In the genomic region with DNA sequence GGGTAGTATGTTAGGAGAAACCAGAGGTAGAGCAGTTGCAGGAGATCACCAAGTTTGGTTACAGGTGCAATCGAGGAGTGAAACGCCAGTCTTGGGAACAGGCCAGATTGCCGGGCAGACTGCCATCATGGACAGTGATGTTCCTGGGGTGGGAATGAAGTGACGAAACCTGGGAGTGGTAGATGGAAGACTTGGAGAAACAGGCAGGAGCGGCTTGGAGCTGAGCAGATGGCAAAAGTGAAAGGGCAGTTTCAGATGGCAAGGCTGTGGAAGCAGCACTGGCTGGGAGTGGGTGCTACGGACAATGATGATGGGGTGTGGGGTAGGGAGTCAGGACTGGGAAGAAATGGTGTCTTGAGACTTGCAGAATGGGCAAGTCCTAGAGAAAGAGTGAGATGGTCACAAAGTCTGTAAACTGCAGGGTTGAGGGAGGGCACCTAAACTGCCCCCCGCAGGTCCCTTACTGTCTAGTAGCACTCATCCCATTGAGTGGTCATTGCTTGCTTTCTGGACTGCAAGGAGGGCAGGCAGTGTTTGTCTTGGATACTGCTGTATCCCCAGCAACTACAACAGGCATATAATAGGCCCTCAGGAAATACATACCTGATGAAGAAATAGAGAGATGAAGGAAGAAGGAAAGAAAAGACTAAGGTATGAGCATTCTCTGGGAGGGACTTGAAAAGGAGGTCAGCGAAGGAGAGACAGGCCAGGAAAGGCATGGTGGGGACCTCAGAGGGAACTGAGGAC, we compare ENCODE assay signal across 1 cellular context.
TF ChIP-seq lines count a peak whose summit lies in the region.

No MANE protein-coding gene starts in this region.

TF ChIP-seq in K562, 482 proteins besides CTCF, POLR2A, EP300 and RAD21:
- TF ChIP-seq, protein P1, sequence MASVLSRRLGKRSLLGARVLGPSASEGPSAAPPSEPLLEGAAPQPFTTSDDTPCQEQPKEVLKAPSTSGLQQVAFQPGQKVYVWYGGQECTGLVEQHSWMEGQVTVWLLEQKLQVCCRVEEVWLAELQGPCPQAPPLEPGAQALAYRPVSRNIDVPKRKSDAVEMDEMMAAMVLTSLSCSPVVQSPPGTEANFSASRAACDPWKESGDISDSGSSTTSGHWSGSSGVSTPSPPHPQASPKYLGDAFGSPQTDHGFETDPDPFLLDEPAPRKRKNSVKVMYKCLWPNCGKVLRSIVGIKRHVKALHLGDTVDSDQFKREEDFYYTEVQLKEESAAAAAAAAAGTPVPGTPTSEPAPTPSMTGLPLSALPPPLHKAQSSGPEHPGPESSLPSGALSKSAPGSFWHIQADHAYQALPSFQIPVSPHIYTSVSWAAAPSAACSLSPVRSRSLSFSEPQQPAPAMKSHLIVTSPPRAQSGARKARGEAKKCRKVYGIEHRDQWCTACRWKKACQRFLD (CRISPR knock-in tag; IDR thresholded peaks at IDR 0.05), result no peak
- TF ChIP-seq, protein P2, sequence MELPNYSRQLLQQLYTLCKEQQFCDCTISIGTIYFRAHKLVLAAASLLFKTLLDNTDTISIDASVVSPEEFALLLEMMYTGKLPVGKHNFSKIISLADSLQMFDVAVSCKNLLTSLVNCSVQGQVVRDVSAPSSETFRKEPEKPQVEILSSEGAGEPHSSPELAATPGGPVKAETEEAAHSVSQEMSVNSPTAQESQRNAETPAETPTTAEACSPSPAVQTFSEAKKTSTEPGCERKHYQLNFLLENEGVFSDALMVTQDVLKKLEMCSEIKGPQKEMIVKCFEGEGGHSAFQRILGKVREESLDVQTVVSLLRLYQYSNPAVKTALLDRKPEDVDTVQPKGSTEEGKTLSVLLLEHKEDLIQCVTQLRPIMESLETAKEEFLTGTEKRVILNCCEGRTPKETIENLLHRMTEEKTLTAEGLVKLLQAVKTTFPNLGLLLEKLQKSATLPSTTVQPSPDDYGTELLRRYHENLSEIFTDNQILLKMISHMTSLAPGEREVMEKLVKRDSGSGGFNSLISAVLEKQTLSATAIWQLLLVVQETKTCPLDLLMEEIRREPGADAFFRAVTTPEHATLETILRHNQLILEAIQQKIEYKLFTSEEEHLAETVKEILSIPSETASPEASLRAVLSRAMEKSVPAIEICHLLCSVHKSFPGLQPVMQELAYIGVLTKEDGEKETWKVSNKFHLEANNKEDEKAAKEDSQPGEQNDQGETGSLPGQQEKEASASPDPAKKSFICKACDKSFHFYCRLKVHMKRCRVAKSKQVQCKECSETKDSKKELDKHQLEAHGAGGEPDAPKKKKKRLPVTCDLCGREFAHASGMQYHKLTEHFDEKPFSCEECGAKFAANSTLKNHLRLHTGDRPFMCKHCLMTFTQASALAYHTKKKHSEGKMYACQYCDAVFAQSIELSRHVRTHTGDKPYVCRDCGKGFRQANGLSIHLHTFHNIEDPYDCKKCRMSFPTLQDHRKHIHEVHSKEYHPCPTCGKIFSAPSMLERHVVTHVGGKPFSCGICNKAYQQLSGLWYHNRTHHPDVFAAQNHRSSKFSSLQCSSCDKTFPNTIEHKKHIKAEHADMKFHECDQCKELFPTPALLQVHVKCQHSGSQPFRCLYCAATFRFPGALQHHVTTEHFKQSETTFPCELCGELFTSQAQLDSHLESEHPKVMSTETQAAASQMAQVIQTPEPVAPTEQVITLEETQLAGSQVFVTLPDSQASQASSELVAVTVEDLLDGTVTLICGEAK (IDR thresholded peaks at IDR 0.05), result no peak
- TF ChIP-seq, protein P2 (CRISPR knock-in tag; IDR thresholded peaks at IDR 0.05), result no peak
- TF ChIP-seq RBM34 (IDR thresholded peaks at IDR 0.05; ENCODE audit: borderline replicate concordance, insufficient read depth, low read length) (no peak), SIN3A (IDR thresholded peaks at IDR 0.05; ENCODE audit: borderline replicate concordance in 2 of 2, control insufficient read depth in 1 of 2, low read depth in 2 of 2, low read length in 2 of 2) (no peak), XRCC4 (IDR thresholded peaks at IDR 0.05; ENCODE audit: extremely low read depth, insufficient read depth, insufficient read length) (no peak), SRF (CRISPR knock-in tag; IDR thresholded peaks at IDR 0.05) (no peak)
- TF ChIP-seq, protein P3, sequence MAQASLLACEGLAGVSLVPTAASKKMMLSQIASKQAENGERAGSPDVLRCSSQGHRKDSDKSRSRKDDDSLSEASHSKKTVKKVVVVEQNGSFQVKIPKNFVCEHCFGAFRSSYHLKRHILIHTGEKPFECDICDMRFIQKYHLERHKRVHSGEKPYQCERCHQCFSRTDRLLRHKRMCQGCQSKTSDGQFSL (CRISPR knock-in tag; IDR thresholded peaks at IDR 0.05), result no peak
- TF ChIP-seq, protein P3 (tag; IDR thresholded peaks at IDR 0.05), result no peak
- TF ChIP-seq, protein P4, sequence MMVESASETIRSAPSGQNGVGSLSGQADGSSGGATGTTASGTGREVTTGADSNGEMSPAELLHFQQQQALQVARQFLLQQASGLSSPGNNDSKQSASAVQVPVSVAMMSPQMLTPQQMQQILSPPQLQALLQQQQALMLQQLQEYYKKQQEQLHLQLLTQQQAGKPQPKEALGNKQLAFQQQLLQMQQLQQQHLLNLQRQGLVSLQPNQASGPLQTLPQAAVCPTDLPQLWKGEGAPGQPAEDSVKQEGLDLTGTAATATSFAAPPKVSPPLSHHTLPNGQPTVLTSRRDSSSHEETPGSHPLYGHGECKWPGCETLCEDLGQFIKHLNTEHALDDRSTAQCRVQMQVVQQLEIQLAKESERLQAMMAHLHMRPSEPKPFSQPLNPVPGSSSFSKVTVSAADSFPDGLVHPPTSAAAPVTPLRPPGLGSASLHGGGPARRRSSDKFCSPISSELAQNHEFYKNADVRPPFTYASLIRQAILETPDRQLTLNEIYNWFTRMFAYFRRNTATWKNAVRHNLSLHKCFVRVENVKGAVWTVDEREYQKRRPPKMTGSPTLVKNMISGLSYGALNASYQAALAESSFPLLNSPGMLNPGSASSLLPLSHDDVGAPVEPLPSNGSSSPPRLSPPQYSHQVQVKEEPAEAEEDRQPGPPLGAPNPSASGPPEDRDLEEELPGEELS (CRISPR knock-in tag; IDR thresholded peaks at IDR 0.05; ENCODE audit: borderline replicate concordance), result no peak
- TF ChIP-seq, protein P5, sequence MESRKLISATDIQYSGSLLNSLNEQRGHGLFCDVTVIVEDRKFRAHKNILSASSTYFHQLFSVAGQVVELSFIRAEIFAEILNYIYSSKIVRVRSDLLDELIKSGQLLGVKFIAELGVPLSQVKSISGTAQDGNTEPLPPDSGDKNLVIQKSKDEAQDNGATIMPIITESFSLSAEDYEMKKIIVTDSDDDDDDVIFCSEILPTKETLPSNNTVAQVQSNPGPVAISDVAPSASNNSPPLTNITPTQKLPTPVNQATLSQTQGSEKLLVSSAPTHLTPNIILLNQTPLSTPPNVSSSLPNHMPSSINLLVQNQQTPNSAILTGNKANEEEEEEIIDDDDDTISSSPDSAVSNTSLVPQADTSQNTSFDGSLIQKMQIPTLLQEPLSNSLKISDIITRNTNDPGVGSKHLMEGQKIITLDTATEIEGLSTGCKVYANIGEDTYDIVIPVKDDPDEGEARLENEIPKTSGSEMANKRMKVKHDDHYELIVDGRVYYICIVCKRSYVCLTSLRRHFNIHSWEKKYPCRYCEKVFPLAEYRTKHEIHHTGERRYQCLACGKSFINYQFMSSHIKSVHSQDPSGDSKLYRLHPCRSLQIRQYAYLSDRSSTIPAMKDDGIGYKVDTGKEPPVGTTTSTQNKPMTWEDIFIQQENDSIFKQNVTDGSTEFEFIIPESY (CRISPR knock-in tag; IDR thresholded peaks at IDR 0.05), result no peak
